ENCODE assay signal across 7 cellular contexts in the genomic region with DNA sequence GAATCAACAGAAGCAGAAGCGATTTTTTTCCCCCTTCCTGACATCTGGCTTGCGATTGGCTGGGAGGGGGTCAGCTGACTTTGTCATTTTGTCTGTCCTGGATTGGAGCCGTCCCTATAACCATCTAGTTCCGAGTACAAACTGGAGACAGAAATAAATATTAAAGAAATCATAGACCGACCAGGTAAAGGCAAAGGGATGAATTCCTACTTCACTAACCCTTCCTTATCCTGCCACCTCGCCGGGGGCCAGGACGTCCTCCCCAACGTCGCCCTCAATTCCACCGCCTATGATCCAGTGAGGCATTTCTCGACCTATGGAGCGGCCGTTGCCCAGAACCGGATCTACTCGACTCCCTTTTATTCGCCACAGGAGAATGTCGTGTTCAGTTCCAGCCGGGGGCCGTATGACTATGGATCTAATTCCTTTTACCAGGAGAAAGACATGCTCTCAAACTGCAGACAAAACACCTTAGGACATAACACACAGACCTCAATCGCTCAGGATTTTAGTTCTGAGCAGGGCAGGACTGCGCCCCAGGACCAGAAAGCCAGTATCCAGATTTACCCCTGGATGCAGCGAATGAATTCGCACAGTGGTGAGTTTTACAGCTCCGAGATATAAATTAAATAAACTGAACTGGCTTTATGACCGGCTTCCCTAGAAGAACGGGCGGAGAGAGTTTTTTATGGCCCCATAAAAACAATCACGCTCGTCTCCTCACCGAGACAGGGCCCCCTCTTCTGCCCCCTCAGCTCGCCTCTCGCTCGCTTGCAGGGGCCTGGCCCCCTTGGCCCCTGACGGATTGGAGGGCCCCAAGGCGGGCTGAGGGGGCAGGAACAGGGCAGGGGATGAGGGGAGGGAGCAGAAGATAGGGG. TPM values are rescaled to one million over a fixed set of nuclear protein-coding genes. Genes with fewer than 3 reads are reported as not detected.
A peak's percentile ranks its signal among the peaks of the same experiment; 100 is the strongest.
DNase-seq lines count a peak whose midpoint lies in the region; ATAC-seq and TF ChIP-seq lines count a peak whose summit lies in the region.

Gene HOXC6 (plus strand): TSS at position 117 of the 878 bp plus-strand sequence. CDS start 82 bp downstream, at position 199.

- peaks cover 100% of the 10 kb centered on the region for H3K27me3 Mint-ChIP-seq in H9 (ENCODE audit: low read depth)

- H4K91ac ChIP-seq in H9 (ENCODE audit: insufficient read length, low read depth, low read length), result no peak within 1 kb of the TSS

- no peak within 1 kb of the TSS; the same call in 1 of the 2 replicates for H2BK15ac ChIP-seq in H9 (ENCODE audit: low read depth, low read length)

- no CpG with 5 or more reads among the region's 36 CpGs for WGBS in H9 (ENCODE audit: extremely low coverage, insufficient read length, low lambda C conversion rate)
- WGBS in esophagus muscularis mucosa, result 11% methylated on average over 36 of the region's 36 CpGs

- peaks cover 97% of the 10 kb centered on the region for H3K27me3 ChIP-seq in H9 (ENCODE audit: insufficient read depth, low read length)
- peaks cover 0 to 99% (median 67%) of the 10 kb centered on the region in 4 donors for H3K27me3 ChIP-seq in esophagus muscularis mucosa
- no peaks in the 10 kb centered on the region for H3K27me3 ChIP-seq in skeletal muscle satellite cell (ENCODE audit: control insufficient read depth, insufficient read depth, low read length)

- H3K4me3 ChIP-seq in esophagus muscularis mucosa (peak within 1 kb of the TSS; percentile 27 to 36 (median 32)), skeletal muscle satellite cell (ENCODE audit: low read length) (peak within 1 kb of the TSS; percentile 60)

- no peaks in the 10 kb centered on the region for H4K20me1 ChIP-seq in H9 (ENCODE audit: control insufficient read depth, insufficient read depth, insufficient read length)

- in situ Hi-C loops in G401 (cut with HindIII; ENCODE audit: low sequenced_read_pairs), result no loop called here

- ATAC-seq in left ventricle myocardium superior, result no peak

- no peak within 1 kb of the TSS for H3K27ac ChIP-seq in H9 (ENCODE audit: insufficient read length, low read depth, low read length)
- H3K27ac ChIP-seq in esophagus muscularis mucosa (replicated peaks in 1 of 4), result no peak within 1 kb of the TSS

- H3K27ac Mint-ChIP-seq in H9, result no peak within 1 kb of the TSS; a peak in 1 of 7 replicates

- TF ChIP-seq POLR2A in esophagus muscularis mucosa (IDR thresholded peaks at IDR 0.05; ENCODE audit: low read depth), result no peak

- H3K79me1 ChIP-seq in H9 (ENCODE audit: insufficient read depth, low read depth, low read length, poor library complexity, severe bottlenecking), result no peaks in the 10 kb centered on the region

- H4K5ac ChIP-seq in H9 (ENCODE audit: insufficient read length, low read depth, low read length), result no peak within 1 kb of the TSS

- no peaks in the 10 kb centered on the region for H3K36me3 ChIP-seq in esophagus muscularis mucosa
- H3K36me3 ChIP-seq in skeletal muscle satellite cell (ENCODE audit: insufficient read depth, low read length), result peaks cover 35% of the 10 kb centered on the region

- H2BK5ac ChIP-seq in H9 (ENCODE audit: insufficient read length, low read length), result no peak within 1 kb of the TSS

- H3K4me1 ChIP-seq in H9 (ENCODE audit: insufficient read depth, low read length) (no peaks in the 10 kb centered on the region), esophagus muscularis mucosa (peaks cover 5 to 33% (median 19%) of the 10 kb centered on the region in 4 donors), skeletal muscle satellite cell (ENCODE audit: control insufficient read depth, insufficient read depth, low read length) (peaks cover 61% of the 10 kb centered on the region)

- H3K9me3 ChIP-seq in H9 (ENCODE audit: control insufficient read depth, low read depth, low read length) (no peaks in the 10 kb centered on the region), esophagus muscularis mucosa (no peaks in the 10 kb centered on the region), skeletal muscle satellite cell (replicated peaks; ENCODE audit: low read length) (no peaks in the 10 kb centered on the region)

- peaks cover 3 to 13% of the 10 kb centered on the region in 2 experiments; a peak in 3 of 5 replicates for H3K9me3 Mint-ChIP-seq in H9

- TF ChIP-seq EP300 in esophagus muscularis mucosa (IDR thresholded peaks at IDR 0.05), result no peak

- no peak within 1 kb of the TSS for H3K14ac ChIP-seq in H9 (ENCODE audit: insufficient read depth, low read length)

- no peak within 1 kb of the TSS for H2BK12ac ChIP-seq in H9 (ENCODE audit: insufficient read length, low read depth, low read length)

- no peak within 1 kb of the TSS for H3K4ac ChIP-seq in H9 (ENCODE audit: low read depth, low read length)

- no peak within 1 kb of the TSS for H3T11ph ChIP-seq in H9 (ENCODE audit: low read length)

- H3K56ac ChIP-seq in H9 (ENCODE audit: insufficient read length, low read depth, low read length), result no peak within 1 kb of the TSS

- H3K4me3 Mint-ChIP-seq in H9, result peak within 1 kb of the TSS in 1 of 2 experiments; percentile 56; a peak in 2 of 5 replicates

- no peak within 1 kb of the TSS for H2AFZ ChIP-seq in H9 (ENCODE audit: low read length)

- peaks cover 14 to 25% of the 10 kb centered on the region in 2 experiments for H3K4me1 Mint-ChIP-seq in H9

- TF ChIP-seq CTCF in H9 (conservative IDR thresholded peaks at IDR 0.05) (no peak), esophagus muscularis mucosa (IDR thresholded peaks at IDR 0.05) (no peak)

- H3K9ac ChIP-seq in H9 (ENCODE audit: extremely low read depth, insufficient read length, low read length) (no peak within 1 kb of the TSS), skeletal muscle satellite cell (ENCODE audit: low read depth, low read length) (peak within 1 kb of the TSS; percentile 96)

- H3K23ac ChIP-seq in H9 (ENCODE audit: insufficient read length, low read depth, low read length), result no peak within 1 kb of the TSS

- no peaks in the 10 kb centered on the region for H3K23me2 ChIP-seq in H9 (ENCODE audit: insufficient read length, low read depth, low read length, poor library complexity, severe bottlenecking)

- H3K4me2 ChIP-seq in H9 (ENCODE audit: insufficient read depth, insufficient read length, low read length), result peak within 1 kb of the TSS; percentile 28
- H3K4me2 ChIP-seq in skeletal muscle satellite cell (ENCODE audit: low read length), result peak within 1 kb of the TSS; percentile 94

- H3K18ac ChIP-seq in H9 (ENCODE audit: insufficient read length, low read depth, low read length), result no peak within 1 kb of the TSS

- DNase-seq in H9, result no peak
- peak; percentile 74 for DNase-seq in NOMO-1 treated with DMSO at 0.1 percent for 48 hours (lab: John Stamatoyannopoulos, UW; ENCODE audit: unreplicated experiment)
- no peak for DNase-seq in esophagus muscularis mucosa (ENCODE audit: extremely low spot score)
- DNase-seq in left ventricle myocardium superior, result no peak
- DNase-seq in NCI-H2107 (lab: John Stamatoyannopoulos, UW), result no peak
- no peak for DNase-seq in G401 (ENCODE audit: low spot score)

- H3K36me3 Mint-ChIP-seq in H9 (ENCODE audit: insufficient read depth in 1 of 3, low read depth in 3 of 3), result peaks cover 0 to 3% (median 0%) of the 10 kb centered on the region in 3 experiments; a peak in 1 of 7 replicates

- no peak within 1 kb of the TSS for H2AK5ac ChIP-seq in H9 (ENCODE audit: insufficient read length, low read length)

- no peaks in the 10 kb centered on the region for H3K79me2 ChIP-seq in H9 (ENCODE audit: insufficient read depth, low read length)

- no peak within 1 kb of the TSS for H2BK120ac ChIP-seq in H9 (ENCODE audit: low read depth, low read length, poor library complexity, severe bottlenecking)

- intact Hi-C loops in esophagus muscularis mucosa (cut with DNase I) (no loop called here), left ventricle myocardium superior (cut with micrococcal nuclease) (no loop called here)

- no peak within 1 kb of the TSS for H4K8ac ChIP-seq in H9 (replicated peaks; ENCODE audit: insufficient read length, low read depth, low read length)

- H2BK20ac ChIP-seq in H9 (ENCODE audit: low read depth, low read length, poor library complexity, severe bottlenecking), result no peak within 1 kb of the TSS

RNA-seq across cellular contexts. Expression of gene HOXC6, which starts in this region (rescaled TPM):
- not detected in 2 replicates for total RNA-seq in H9 (2021)
- total RNA-seq in esophagus muscularis mucosa, result under 1 TPM in 3 of 4 donors, not detected in 1; 0.23 to 0.42 (median 0.32) TPM
- total RNA-seq in skeletal muscle satellite cell (2012; rRNA removed), result 2.5 and 4.6 TPM in 2 replicates
- total RNA-seq in left ventricle myocardium superior, result 0.15 TPM
- 3.7 and 4.1 TPM in 2 replicates for total RNA-seq in G401 (2014; rRNA removed; shearing (Covaris generic))
